Comparison of ENCODE assay signal across 1 cellular context in the genomic region with DNA sequence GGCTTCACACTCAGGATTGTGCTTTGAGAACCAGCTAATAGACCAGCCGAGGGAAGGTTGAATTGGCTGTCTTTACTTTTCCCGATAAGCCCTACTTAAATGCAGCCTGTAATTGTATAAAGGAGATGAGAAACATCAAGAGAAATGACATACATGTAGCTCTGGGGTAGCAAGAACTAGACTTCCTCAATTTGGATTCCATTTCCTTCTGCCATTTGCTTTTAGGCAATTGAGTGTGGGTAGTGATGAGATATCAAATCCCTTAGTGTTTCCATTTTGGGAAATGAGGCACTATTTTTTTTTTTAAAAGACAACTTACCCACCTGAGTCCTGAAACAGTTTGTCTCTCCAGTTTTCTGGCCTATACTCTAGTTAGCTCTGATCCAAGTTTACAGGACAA.
TF ChIP-seq lines count a peak whose summit lies in the region.

No MANE protein-coding gene starts in this region.

TF ChIP-seq in WTC11, 78 proteins besides CTCF, POLR2A, EP300 and RAD21:
- TF ChIP-seq KAT7 (CRISPR knock-in tag; IDR thresholded peaks at IDR 0.05; ENCODE audit: borderline replicate concordance), result no peak
- TF ChIP-seq, protein P1, sequence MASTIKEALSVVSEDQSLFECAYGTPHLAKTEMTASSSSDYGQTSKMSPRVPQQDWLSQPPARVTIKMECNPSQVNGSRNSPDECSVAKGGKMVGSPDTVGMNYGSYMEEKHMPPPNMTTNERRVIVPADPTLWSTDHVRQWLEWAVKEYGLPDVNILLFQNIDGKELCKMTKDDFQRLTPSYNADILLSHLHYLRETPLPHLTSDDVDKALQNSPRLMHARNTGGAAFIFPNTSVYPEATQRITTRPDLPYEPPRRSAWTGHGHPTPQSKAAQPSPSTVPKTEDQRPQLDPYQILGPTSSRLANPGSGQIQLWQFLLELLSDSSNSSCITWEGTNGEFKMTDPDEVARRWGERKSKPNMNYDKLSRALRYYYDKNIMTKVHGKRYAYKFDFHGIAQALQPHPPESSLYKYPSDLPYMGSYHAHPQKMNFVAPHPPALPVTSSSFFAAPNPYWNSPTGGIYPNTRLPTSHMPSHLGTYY (CRISPR knock-in tag; IDR thresholded peaks at IDR 0.05), result no peak
- TF ChIP-seq NFYB (CRISPR knock-in tag; conservative IDR thresholded peaks at IDR 0.05; ENCODE audit: low read depth), result no peak
- TF ChIP-seq CBFB (CRISPR knock-in tag; IDR thresholded peaks at IDR 0.05; ENCODE audit: low read depth), result no peak
- no peak for TF ChIP-seq NR2C2 (CRISPR knock-in tag; IDR thresholded peaks at IDR 0.05)
- TF ChIP-seq HMGA2 (CRISPR knock-in tag; IDR thresholded peaks at IDR 0.05), result no peak
- TF ChIP-seq, protein P2, sequence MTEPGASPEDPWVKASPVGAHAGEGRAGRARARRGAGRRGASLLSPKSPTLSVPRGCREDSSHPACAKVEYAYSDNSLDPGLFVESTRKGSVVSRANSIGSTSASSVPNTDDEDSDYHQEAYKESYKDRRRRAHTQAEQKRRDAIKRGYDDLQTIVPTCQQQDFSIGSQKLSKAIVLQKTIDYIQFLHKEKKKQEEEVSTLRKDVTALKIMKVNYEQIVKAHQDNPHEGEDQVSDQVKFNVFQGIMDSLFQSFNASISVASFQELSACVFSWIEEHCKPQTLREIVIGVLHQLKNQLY (CRISPR knock-in tag; IDR thresholded peaks at IDR 0.05), result no peak
- no peak for TF ChIP-seq TCF7 (CRISPR knock-in tag; IDR thresholded peaks at IDR 0.05; ENCODE audit: low read depth)
- TF ChIP-seq, protein P3, sequence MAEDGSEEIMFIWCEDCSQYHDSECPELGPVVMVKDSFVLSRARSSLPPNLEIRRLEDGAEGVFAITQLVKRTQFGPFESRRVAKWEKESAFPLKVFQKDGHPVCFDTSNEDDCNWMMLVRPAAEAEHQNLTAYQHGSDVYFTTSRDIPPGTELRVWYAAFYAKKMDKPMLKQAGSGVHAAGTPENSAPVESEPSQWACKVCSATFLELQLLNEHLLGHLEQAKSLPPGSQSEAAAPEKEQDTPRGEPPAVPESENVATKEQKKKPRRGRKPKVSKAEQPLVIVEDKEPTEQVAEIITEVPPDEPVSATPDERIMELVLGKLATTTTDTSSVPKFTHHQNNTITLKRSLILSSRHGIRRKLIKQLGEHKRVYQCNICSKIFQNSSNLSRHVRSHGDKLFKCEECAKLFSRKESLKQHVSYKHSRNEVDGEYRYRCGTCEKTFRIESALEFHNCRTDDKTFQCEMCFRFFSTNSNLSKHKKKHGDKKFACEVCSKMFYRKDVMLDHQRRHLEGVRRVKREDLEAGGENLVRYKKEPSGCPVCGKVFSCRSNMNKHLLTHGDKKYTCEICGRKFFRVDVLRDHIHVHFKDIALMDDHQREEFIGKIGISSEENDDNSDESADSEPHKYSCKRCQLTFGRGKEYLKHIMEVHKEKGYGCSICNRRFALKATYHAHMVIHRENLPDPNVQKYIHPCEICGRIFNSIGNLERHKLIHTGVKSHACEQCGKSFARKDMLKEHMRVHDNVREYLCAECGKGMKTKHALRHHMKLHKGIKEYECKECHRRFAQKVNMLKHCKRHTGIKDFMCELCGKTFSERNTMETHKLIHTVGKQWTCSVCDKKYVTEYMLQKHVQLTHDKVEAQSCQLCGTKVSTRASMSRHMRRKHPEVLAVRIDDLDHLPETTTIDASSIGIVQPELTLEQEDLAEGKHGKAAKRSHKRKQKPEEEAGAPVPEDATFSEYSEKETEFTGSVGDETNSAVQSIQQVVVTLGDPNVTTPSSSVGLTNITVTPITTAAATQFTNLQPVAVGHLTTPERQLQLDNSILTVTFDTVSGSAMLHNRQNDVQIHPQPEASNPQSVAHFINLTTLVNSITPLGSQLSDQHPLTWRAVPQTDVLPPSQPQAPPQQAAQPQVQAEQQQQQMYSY (CRISPR knock-in tag; IDR thresholded peaks at IDR 0.05), result no peak
- TF ChIP-seq IRF2 (CRISPR knock-in tag; IDR thresholded peaks at IDR 0.05; ENCODE audit: borderline replicate concordance, low read depth), result no peak
- no peak for TF ChIP-seq RORB (CRISPR knock-in tag; IDR thresholded peaks at IDR 0.05)
